Comparison of ENCODE assay signal across 24 cellular contexts in genomic region chr15:76912430-76912829, GRCh38.
"Had no signal": no experiment of that assay in that cellular context is flagged by ENCODE, and none has a peak within 500 bp of the region (broad histone marks: within the 10 kb centered on the region; RNA-seq: fewer than 3 reads in every experiment).

No MANE protein-coding gene starts in this region.

- H3K4me1 ChIP-seq: gastroesophageal sphincter, psoas muscle, testis, tibial nerve had no signal

- FAIRE-seq: endometrium had no signal

- H3K36me3 ChIP-seq: esophagus squamous epithelium, gastroesophageal sphincter, spleen, tibial nerve had no signal

- H3K9me3 ChIP-seq: esophagus squamous epithelium, gastroesophageal sphincter, psoas muscle, spleen, testis, tibial nerve had no signal

- H3K27me3 ChIP-seq: dorsolateral prefrontal cortex, spleen, testis, tibial nerve had no signal

- DNase-seq: dorsolateral prefrontal cortex; effector memory CD4-positive, alpha-beta T cell; esophagus squamous epithelium; foreskin fibroblast; glutamatergic neuron; islet precursor cell; left ventricle myocardium superior; mesendoderm; naive thymus-derived CD4-positive, alpha-beta T cell; nephron progenitor cell; psoas muscle; spleen; stimulated activated CD4-positive, alpha-beta T cell treated with anti-CD3 and anti-CD28 coated beads, Interleukin-15, amount 100 ng/mL, for 24 hours; stimulated activated CD4-positive, alpha-beta T cell treated with anti-CD3 and anti-CD28 coated beads, Interleukin-1b, Interleukin-23, amount 100 ng/mL, for 48 hours; stimulated activated CD4-positive, alpha-beta T cell treated with anti-CD3 and anti-CD28 coated beads, Interleukin-4, amount 100 ng/mL, for 24 hours; stimulated activated naive B cell treated with anti-CD40 and anti-IgM and Interleukin-4, amounts not matched to agents 10 μg/mL and 1 μg/mL and 100 μg/mL, for 72 hours; stimulated activated naive CD8-positive, alpha-beta T cell treated with anti-CD3 and anti-CD28 coated beads, Interleukin-15, amount 100 ng/mL, for 72 hours; testis had no signal

- H3K27ac ChIP-seq: coronary artery, dorsolateral prefrontal cortex, epithelial cell of prostate, esophagus squamous epithelium, gastroesophageal sphincter, psoas muscle, spleen, testis, tibial nerve had no signal

- H3K4me3 ChIP-seq: coronary artery, dorsolateral prefrontal cortex, esophagus squamous epithelium, gastroesophageal sphincter, psoas muscle, spleen, testis, tibial nerve had no signal

- ATAC-seq: gastroesophageal sphincter; left ventricle myocardium superior; naive thymus-derived CD4-positive, alpha-beta T cell; psoas muscle; sciatic nerve; stimulated activated naive B cell treated with anti-CD40 and anti-IgM and Interleukin-4, amounts not matched to agents 10 μg/mL and 1 μg/mL and 100 μg/mL, for 72 hours; stimulated activated naive CD8-positive, alpha-beta T cell treated with anti-CD3 and anti-CD28 coated beads, Interleukin-15, amount 100 ng/mL, for 72 hours had no signal
